Comparison of ENCODE assay signal across 18 cellular contexts in genomic region chr10:14995964-14996565, GRCh38. TPM values are rescaled to one million over a fixed set of nuclear protein-coding genes. Genes with fewer than 3 reads are reported as not detected.
"Had no signal": no experiment of that assay in that cellular context is flagged by ENCODE, and none has a peak within 500 bp of the region (broad histone marks: within the 10 kb centered on the region; RNA-seq: fewer than 3 reads in every experiment).

No MANE protein-coding gene starts in this region.

- H3K27ac ChIP-seq: transverse colon had no signal

- ATAC-seq: activated CD8-positive, alpha-beta memory T cell treated with anti-CD3 and anti-CD28 coated beads, Interleukin-2, amount 10 ng/mL, durations not matched to agents 7 days and 5 days; effector memory CD8-positive, alpha-beta T cell; left colon had no signal

- H3K36me3 Mint-ChIP-seq: activated CD8-positive, alpha-beta memory T cell treated with anti-CD3 and anti-CD28 coated beads, Interleukin-2, amount 10 ng/mL, durations not matched to agents 7 days and 5 days; brain; memory B cell had no signal

- DNase-seq: activated CD4-positive, alpha-beta T cell treated with anti-CD3 and anti-CD28 coated beads for 1 hour; activated CD4-positive, alpha-beta T cell treated with anti-CD3 and anti-CD28 coated beads, Interleukin-2, amount 50 U/mL, for 48 hours; activated CD8-positive, alpha-beta memory T cell treated with anti-CD3 and anti-CD28 coated beads, Interleukin-2, amount 10 ng/mL, durations not matched to agents 7 days and 5 days; activated effector memory CD4-positive, alpha-beta T cell treated with anti-CD3 and anti-CD28 coated beads, Interleukin-2, amount 50 U/mL, for 16 hours; activated T-cell treated with anti-CD3 and anti-CD28 coated beads, Interleukin-2, amount 50 U/mL, for 24 hours; effector memory CD8-positive, alpha-beta T cell; left colon; T1000; transverse colon had no signal

- H3K27me3 ChIP-seq: transverse colon had no signal

- H3K36me3 ChIP-seq: transverse colon had no signal

- H3K4me1 Mint-ChIP-seq: nephron had no signal

- H3K9me3 Mint-ChIP-seq: activated T-cell treated with anti-CD3 and anti-CD28 coated beads, Interleukin-2, amount 50 U/mL, for 24 hours; effector memory CD8-positive, alpha-beta T cell; memory B cell had no signal

- H3K4me3 ChIP-seq: smooth muscle cell, transverse colon had no signal

- H3K27ac Mint-ChIP-seq: activated CD8-positive, alpha-beta memory T cell treated with anti-CD3 and anti-CD28 coated beads, Interleukin-2, amount 10 ng/mL, durations not matched to agents 7 days and 5 days; activated T-cell treated with anti-CD3 and anti-CD28 coated beads, Interleukin-2, amount 50 U/mL, for 24 hours; brain; dendritic cell treated with granulocyte-macrophage colony-stimulating factor and Interleukin-4, amounts not matched to agents 40 ng/mL and 50 ng/mL, for 4 days; effector memory CD8-positive, alpha-beta T cell; memory B cell; nephron had no signal

- H3K4me3 Mint-ChIP-seq: activated CD8-positive, alpha-beta memory T cell treated with anti-CD3 and anti-CD28 coated beads, Interleukin-2, amount 10 ng/mL, durations not matched to agents 7 days and 5 days; activated T-cell treated with anti-CD3 and anti-CD28 coated beads, Interleukin-2, amount 50 U/mL, for 24 hours; brain; dendritic cell treated with granulocyte-macrophage colony-stimulating factor and Interleukin-4, amounts not matched to agents 40 ng/mL and 50 ng/mL, for 4 days; effector memory CD8-positive, alpha-beta T cell; memory B cell; nephron had no signal

RNA-seq across cellular contexts. Expression of gene MEIG1, which starts 36.9 kb away (rescaled TPM):
- total RNA-seq: epithelial cell of proximal tubule, left colon, mucosa of gallbladder, smooth muscle cell, subcutaneous adipose tissue, transverse colon had no signal
- polyA plus RNA-seq: adipose tissue, smooth muscle cell had no signal

RNA-seq across cellular contexts. Expression of gene OLAH, which starts 47.7 kb away (rescaled TPM):
- total RNA-seq: left colon, mucosa of gallbladder, smooth muscle cell, transverse colon had no signal
- polyA plus RNA-seq: smooth muscle cell had no signal
